ENCODE assay signal across 1 cellular context in genomic region chr4:102519925-102520324, GRCh38.
TF ChIP-seq lines count a peak whose summit lies in the region.

No MANE protein-coding gene starts in this region.

TF ChIP-seq in K562, 482 proteins besides CTCF, POLR2A, EP300 and RAD21:
- TF ChIP-seq POLR2AphosphoS2 (IDR thresholded peaks at IDR 0.05; ENCODE audit: low read length), result no peak
- no peak for TF ChIP-seq DACH1 (IDR thresholded peaks at IDR 0.05; ENCODE audit: partially characterized antibody)
- TF ChIP-seq CBX8 (IDR thresholded peaks at IDR 0.05; ENCODE audit: borderline replicate concordance, extremely low read depth, low read depth, low read length, poor library complexity, severe bottlenecking), result no peak
- TF ChIP-seq ZBTB40 (IDR thresholded peaks at IDR 0.05), result no peak
- TF ChIP-seq ZBTB40 (CRISPR knock-in tag; IDR thresholded peaks at IDR 0.05), result no peak
- no peak for TF ChIP-seq ZFPM2 (CRISPR knock-in tag; IDR thresholded peaks at IDR 0.05)
- no peak for TF ChIP-seq U2AF1 (optimal IDR thresholded peaks at IDR 0.05; ENCODE audit: low read depth, low read length)
- TF ChIP-seq NR2F6 (CRISPR knock-in tag; IDR thresholded peaks at IDR 0.05), result no peak
- no peak for TF ChIP-seq ZNF12 (CRISPR knock-in tag; IDR thresholded peaks at IDR 0.05)
- no peak for TF ChIP-seq KLF1 (tag; IDR thresholded peaks at IDR 0.05)
- no peak for TF ChIP-seq GTF2A2 (tag; IDR thresholded peaks at IDR 0.05)
- TF ChIP-seq GABPA (tag; conservative IDR thresholded peaks at IDR 0.05; ENCODE audit: low read depth), result no peak
- TF ChIP-seq ZNF239 (CRISPR knock-in tag; IDR thresholded peaks at IDR 0.05), result no peak
- no peak for TF ChIP-seq ETV6 (IDR thresholded peaks at IDR 0.05; ENCODE audit: borderline replicate concordance in 1 of 2, low read depth in 2 of 2, low read length in 1 of 2)
- TF ChIP-seq ETV6 (CRISPR knock-in tag; IDR thresholded peaks at IDR 0.05; ENCODE audit: borderline replicate concordance), result no peak
- no peak for TF ChIP-seq ZBTB17 (CRISPR knock-in tag; IDR thresholded peaks at IDR 0.05)
- no peak for TF ChIP-seq EZH2 (IDR thresholded peaks at IDR 0.05; ENCODE audit: borderline replicate concordance, low read depth, low read length)
- no peak for TF ChIP-seq PPARD (CRISPR knock-in tag; IDR thresholded peaks at IDR 0.05)
- TF ChIP-seq KAT8 (IDR thresholded peaks at IDR 0.05; ENCODE audit: low read depth), result no peak
- TF ChIP-seq BACH1 (tag; IDR thresholded peaks at IDR 0.05), result no peak
- TF ChIP-seq TOE1 (IDR thresholded peaks at IDR 0.05; ENCODE audit: borderline replicate concordance), result no peak
- TF ChIP-seq TOE1 (CRISPR knock-in tag; IDR thresholded peaks at IDR 0.05; ENCODE audit: borderline replicate concordance, low read depth), result no peak
